Comparison of ENCODE assay signal across 8 cellular contexts in the genomic region with DNA sequence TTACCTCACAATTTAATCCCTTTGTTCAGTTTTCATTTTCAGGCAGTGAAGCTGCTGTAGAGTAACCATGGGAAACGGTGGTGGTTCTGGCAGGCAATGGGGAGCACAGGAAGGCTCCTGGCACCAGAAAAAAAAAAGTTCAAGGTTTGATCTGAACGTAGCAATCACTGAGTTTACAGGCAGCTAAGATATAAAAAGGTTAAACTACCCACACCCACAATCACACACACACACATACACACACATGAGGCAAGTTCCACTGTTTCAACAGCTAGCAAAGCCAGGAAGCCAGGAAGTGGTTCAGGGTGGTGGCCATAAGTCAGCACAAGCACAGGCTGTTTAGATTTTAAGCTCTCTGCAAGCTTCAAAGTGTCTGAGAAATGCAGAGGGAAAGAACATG. TPM values are rescaled to one million over a fixed set of nuclear protein-coding genes. Genes with fewer than 3 reads are reported as not detected.
DNase-seq lines count a peak whose midpoint lies in the region; ATAC-seq and TF ChIP-seq lines count a peak whose summit lies in the region.

A gene (minus strand): TSS at position 166 of the 400 bp plus-strand sequence. CDS start 5,403 bp downstream, outside the sequence.

- DNase-seq in AML-193 (lab: John Stamatoyannopoulos, UW) (peak; percentile 71 to 74), astrocyte of the spinal cord (ENCODE audit: low read depth, low spot score) (peak; percentile 68), foreskin melanocyte (no peak), T1000 (lab: John Stamatoyannopoulos, UW) (no peak)

- ATAC-seq in gastroesophageal sphincter (no peak), HG02763 (IDR thresholded peaks at IDR 0.05; ENCODE audit: unreplicated experiment) (no peak)

- in situ Hi-C loops in astrocyte of the spinal cord (cut with HindIII; ENCODE audit: low sequenced_read_pairs): no loop called here

- WGBS in gastroesophageal sphincter (ENCODE audit: low coverage in 1 of 2), 2 donors: 41 to 64% methylated on average over 2 of the region's 2 CpGs

- no peak within 1 kb of the TSS for H3K9ac ChIP-seq in OCI-LY3 (ENCODE audit: low read length)

- no peaks in the 10 kb centered on the region for H3K9me3 ChIP-seq in OCI-LY3 (ENCODE audit: insufficient read depth, low read length)
- no peaks in the 10 kb centered on the region for H3K9me3 ChIP-seq in mononuclear cell (ENCODE audit: low read depth, low read length)
- H3K9me3 ChIP-seq in gastroesophageal sphincter: no peaks in the 10 kb centered on the region

- TF ChIP-seq CTCF in OCI-LY3 (IDR thresholded peaks at IDR 0.05; ENCODE audit: low read depth, low read length): no peak
- no peak for TF ChIP-seq CTCF in astrocyte of the spinal cord (IDR thresholded peaks at IDR 0.05; ENCODE audit: low read depth, low read length)
- TF ChIP-seq CTCF in gastroesophageal sphincter (IDR thresholded peaks at IDR 0.05): no peak

- H3K36me3 ChIP-seq in OCI-LY3 (replicated peaks; ENCODE audit: low read depth, low read length): no peaks in the 10 kb centered on the region
- H3K36me3 ChIP-seq in gastroesophageal sphincter: no peaks in the 10 kb centered on the region

- H3K27me3 ChIP-seq in OCI-LY3 (ENCODE audit: low read depth, low read length) (no peaks in the 10 kb centered on the region), mononuclear cell (ENCODE audit: insufficient read depth, low read length) (no peaks in the 10 kb centered on the region), gastroesophageal sphincter (no peaks in the 10 kb centered on the region)

- peak within 1 kb of the TSS; percentile 45; the same call in 1 of the 2 replicates for H2AFZ ChIP-seq in OCI-LY3 (ENCODE audit: low read depth, low read length)

- no peak within 1 kb of the TSS for H3K4me3 ChIP-seq in OCI-LY3 (ENCODE audit: low read length)
- no peak within 1 kb of the TSS for H3K4me3 ChIP-seq in astrocyte of the spinal cord (ENCODE audit: low read depth, low read length)
- H3K4me3 ChIP-seq in mononuclear cell (ENCODE audit: low read length): peak within 1 kb of the TSS; percentile 39
- no peak within 1 kb of the TSS for H3K4me3 ChIP-seq in gastroesophageal sphincter

- TF ChIP-seq POLR2A in gastroesophageal sphincter (IDR thresholded peaks at IDR 0.05): no peak

- TF ChIP-seq EP300 in gastroesophageal sphincter (IDR thresholded peaks at IDR 0.05): no peak

- no peaks in the 10 kb centered on the region for H3K79me2 ChIP-seq in OCI-LY3 (ENCODE audit: low read length)

- H3K4me1 ChIP-seq in OCI-LY3 (ENCODE audit: low read length) (no peaks in the 10 kb centered on the region), mononuclear cell (ENCODE audit: insufficient read depth, low read length) (peaks cover 30% of the 10 kb centered on the region), gastroesophageal sphincter (no peaks in the 10 kb centered on the region)

- no peaks in the 10 kb centered on the region for H4K20me1 ChIP-seq in OCI-LY3 (ENCODE audit: insufficient read depth, low read length)

- no peak within 1 kb of the TSS for H3K27ac ChIP-seq in OCI-LY3 (ENCODE audit: low read length)
- no peak within 1 kb of the TSS for H3K27ac ChIP-seq in gastroesophageal sphincter

- no peak within 1 kb of the TSS for H3K4me2 ChIP-seq in OCI-LY3 (ENCODE audit: low read length)

RNA-seq across cellular contexts. Expression of the gene that starts here (rescaled TPM):
- total RNA-seq in mononuclear cell (8.1 TPM), gastroesophageal sphincter (1 to 10 TPM in 1 of 4 donors, under 1 TPM in 3; 0.27 to 1.3 (median 0.87) TPM)

Comparison
In these comparisons a context has a peak if more than half of its experiments do, and no peak if none do; other contexts are left out.
1. DNase-seq: peak in AML-193 (2 of 2) and astrocyte of the spinal cord (single experiment); none in foreskin melanocyte (single experiment) and T1000 (single experiment).